Comparison of ENCODE assay signal across 1 cellular context in genomic region chr3:98010194-98010882, GRCh38.
A peak's percentile ranks its signal among the peaks of the same experiment; 100 is the strongest.
TF ChIP-seq lines count a peak whose summit lies in the region.

No MANE protein-coding gene starts in this region.

TF ChIP-seq in HepG2, 621 proteins besides CTCF, POLR2A, EP300 and RAD21 (continued from another document):
- TF ChIP-seq FOXA3 (CRISPR knock-in tag; IDR thresholded peaks at IDR 0.05) (peak; percentile 95), HOXA5 (CRISPR knock-in tag; IDR thresholded peaks at IDR 0.05) (peak; percentile 86), FOSL2 (CRISPR knock-in tag; IDR thresholded peaks at IDR 0.05) (peak; percentile 36; the same call in 1 of the 2 replicates), KDM1A (CRISPR knock-in tag; IDR thresholded peaks at IDR 0.05) (peak; percentile 46; the same call in 1 of the 2 replicates), KAT8 (CRISPR knock-in tag; IDR thresholded peaks at IDR 0.05) (peak; percentile 19; the same call in 1 of the 2 replicates), MED1 (CRISPR knock-in tag; IDR thresholded peaks at IDR 0.05) (peak; percentile 73), HNRNPUL1 (IDR thresholded peaks at IDR 0.05; ENCODE audit: low read depth, low read length) (peak; percentile 94; the same call in 1 of the 2 replicates), SOX5 (CRISPR knock-in tag; IDR thresholded peaks at IDR 0.05; ENCODE audit: borderline replicate concordance) (peak; percentile 86), TCF7 (IDR thresholded peaks at IDR 0.05; ENCODE audit: low read depth) (peak; percentile 50), PAXIP1 (CRISPR knock-in tag; conservative IDR thresholded peaks at IDR 0.05) (peak; percentile 91), ZFP1 (CRISPR knock-in tag; IDR thresholded peaks at IDR 0.05) (peak; percentile 65; the same call in 1 of the 2 replicates), RELA (CRISPR knock-in tag; IDR thresholded peaks at IDR 0.05) (peak; percentile 62; the same call in 1 of the 2 replicates), SRF (IDR thresholded peaks at IDR 0.05; ENCODE audit: low read depth, low read length) (no peak), TARDBP (CRISPR knock-in tag; IDR thresholded peaks at IDR 0.05) (peak; percentile 85), SPEN (CRISPR knock-in tag; IDR thresholded peaks at IDR 0.05; ENCODE audit: low read depth) (peak; percentile 28; the same call in 1 of the 2 replicates), ZNF263 (CRISPR knock-in tag; IDR thresholded peaks at IDR 0.05) (0 out of 2 replicates have a peak, but pooled peaks have one; percentile 15), ZNF510 (CRISPR knock-in tag; IDR thresholded peaks at IDR 0.05; ENCODE audit: low read depth) (no peak), MEF2D (CRISPR knock-in tag; IDR thresholded peaks at IDR 0.05) (peak; percentile 54; the same call in 1 of the 2 replicates), SP4 (CRISPR knock-in tag; IDR thresholded peaks at IDR 0.05) (peak; percentile 25; the same call in 1 of the 2 replicates), ZFY (CRISPR knock-in tag; IDR thresholded peaks at IDR 0.05) (no peak; the same call in 1 of the 2 replicates), NONO (IDR thresholded peaks at IDR 0.05) (no peak), NONO (CRISPR knock-in tag; conservative IDR thresholded peaks at IDR 0.05) (peak; percentile 56; the same call in 1 of the 2 replicates), MLLT10 (CRISPR knock-in tag; IDR thresholded peaks at IDR 0.05) (no peak), ONECUT2 (CRISPR knock-in tag; IDR thresholded peaks at IDR 0.05) (0 out of 2 replicates have a peak, but pooled peaks have one; percentile 14), HHEX (CRISPR knock-in tag; IDR thresholded peaks at IDR 0.05) (0 out of 2 replicates have a peak, but pooled peaks have one; percentile 18), TEAD2 (CRISPR knock-in tag; IDR thresholded peaks at IDR 0.05) (no peak), RNF219 (CRISPR knock-in tag; IDR thresholded peaks at IDR 0.05) (no peak), ZBTB7B (CRISPR knock-in tag; IDR thresholded peaks at IDR 0.05) (peak; percentile 86; the same call in 1 of the 2 replicates), ZNF710 (CRISPR knock-in tag; IDR thresholded peaks at IDR 0.05; ENCODE audit: borderline replicate concordance) (peak; percentile 67; the same call in 1 of the 2 replicates), NCOR1 (IDR thresholded peaks at IDR 0.05; ENCODE audit: borderline replicate concordance, low read length) (peak; percentile 68; the same call in 1 of the 2 replicates), TBX3 (IDR thresholded peaks at IDR 0.05; ENCODE audit: borderline replicate concordance) (peak; percentile 40; the same call in 1 of the 2 replicates), THAP11 (CRISPR knock-in tag; IDR thresholded peaks at IDR 0.05) (peak; percentile 49), MAFK (conservative IDR thresholded peaks at IDR 0.05 in 1 of 2, IDR thresholded peaks at IDR 0.05 in 1 of 2; ENCODE audit: low read length in 2 of 2) (no peak; a peak in 1 of 4 replicates), TBX2 (CRISPR knock-in tag; IDR thresholded peaks at IDR 0.05; ENCODE audit: borderline replicate concordance) (peak; percentile 86)
- TF ChIP-seq, protein P1, sequence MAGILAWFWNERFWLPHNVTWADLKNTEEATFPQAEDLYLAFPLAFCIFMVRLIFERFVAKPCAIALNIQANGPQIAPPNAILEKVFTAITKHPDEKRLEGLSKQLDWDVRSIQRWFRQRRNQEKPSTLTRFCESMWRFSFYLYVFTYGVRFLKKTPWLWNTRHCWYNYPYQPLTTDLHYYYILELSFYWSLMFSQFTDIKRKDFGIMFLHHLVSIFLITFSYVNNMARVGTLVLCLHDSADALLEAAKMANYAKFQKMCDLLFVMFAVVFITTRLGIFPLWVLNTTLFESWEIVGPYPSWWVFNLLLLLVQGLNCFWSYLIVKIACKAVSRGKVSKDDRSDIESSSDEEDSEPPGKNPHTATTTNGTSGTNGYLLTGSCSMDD (CRISPR knock-in tag; IDR thresholded peaks at IDR 0.05), result no peak
